Comparison of ENCODE assay signal across 13 cellular contexts in genomic region chr1:21929951-21930615, GRCh38. TPM values are rescaled to one million over a fixed set of nuclear protein-coding genes. Genes with fewer than 3 reads are reported as not detected.
A peak's percentile ranks its signal among the peaks of the same experiment; 100 is the strongest.
DNase-seq lines count a peak whose midpoint lies in the region; FAIRE-seq and TF ChIP-seq lines count a peak whose summit lies in the region.
"Had no signal": no experiment of that assay in that cellular context is flagged by ENCODE, and none has a peak within 500 bp of the region (broad histone marks: within the 10 kb centered on the region; RNA-seq: fewer than 3 reads in every experiment).

No MANE protein-coding gene starts in this region.

- no peaks in the 10 kb centered on the region for H3K9me3 Mint-ChIP-seq in mesothelial cell of epicardium

- TF ChIP-seq CTCF in Peyer's patch (IDR thresholded peaks at IDR 0.05), result no peak
- TF ChIP-seq CTCF in mesothelial cell of epicardium (IDR thresholded peaks at IDR 0.05; ENCODE audit: unreplicated experiment), result no peak
- no peak for TF ChIP-seq CTCF in testis (IDR thresholded peaks at IDR 0.05)

- H3K27me3 ChIP-seq in Peyer's patch, result no peaks in the 10 kb centered on the region
- no peaks in the 10 kb centered on the region for H3K27me3 ChIP-seq in duodenal mucosa (ENCODE audit: control insufficient read depth in 1 of 2, insufficient read depth in 2 of 2, low read length in 2 of 2)
- no peaks in the 10 kb centered on the region for H3K27me3 ChIP-seq in testis

- intact Hi-C loops in testis (cut with DNase I; ENCODE audit: low total_unique reads), result no loop called here

- H3K9ac ChIP-seq in duodenal mucosa (ENCODE audit: low read depth in 1 of 2, low read length in 2 of 2), result peak overlapping the region in 1 of 2 donors; percentile 29

- no peak for DNase-seq in Peyer's patch
- no peak for DNase-seq in mesothelial cell of epicardium (ENCODE audit: low spot score in 2 of 2, unreplicated experiment in 2 of 2)
- DNase-seq in testis, result peak; percentile 43
- no peak for DNase-seq in activated naive CD4-positive, alpha-beta T cell (lab: John Stamatoyannopoulos, UW)
- no peak for DNase-seq in HEK293T (ENCODE audit: extremely low spot score)
- no peak for DNase-seq in activated gamma-delta T cell treated with Interleukin-2 at 50 U/mL for 16 hours
- no peak for DNase-seq in GM12891 (ENCODE audit: insufficient read length, low spot score)
- DNase-seq: amygdala had no signal

- peak overlapping the region; percentile 67 for H3K27ac Mint-ChIP-seq in mesothelial cell of epicardium

- CTCF ChIA-PET in HEK293T (lab: Yijun Ruan, JAX), result no interaction called here

- H3K27me3 Mint-ChIP-seq in mesothelial cell of epicardium (ENCODE audit: low read depth), result no peaks in the 10 kb centered on the region

- no peak overlapping the region for H3K4me3 ChIP-seq in Peyer's patch
- H3K4me3 ChIP-seq in duodenal mucosa (ENCODE audit: low read depth in 1 of 2, low read length in 2 of 2), result no peak overlapping the region
- no peak overlapping the region for H3K4me3 ChIP-seq in testis

- no peaks in the 10 kb centered on the region for H3K9me3 ChIP-seq in Peyer's patch
- H3K9me3 ChIP-seq in duodenal mucosa (ENCODE audit: control insufficient read depth in 1 of 2, low read length in 2 of 2), result no peaks in the 10 kb centered on the region
- H3K9me3 ChIP-seq in testis, result no peaks in the 10 kb centered on the region

- H3K4me1 ChIP-seq in Peyer's patch, result peaks cover 0 to 89% (median 24%) of the 10 kb centered on the region in 4 donors
- H3K4me1 ChIP-seq in duodenal mucosa (ENCODE audit: control insufficient read depth in 1 of 2, insufficient read depth in 2 of 2, low read length in 2 of 2), result peaks cover 67 to 74% of the 10 kb centered on the region in 2 donors
- peaks cover 49% of the 10 kb centered on the region for H3K4me1 ChIP-seq in testis

- peaks cover 58% of the 10 kb centered on the region for H3K4me1 Mint-ChIP-seq in mesothelial cell of epicardium

- POLR2A ChIA-PET in HEK293T (lab: Yijun Ruan, JAX), result no interaction called here

- peak in 1 of 2 donors; percentile 24 for TF ChIP-seq POLR2A in Peyer's patch (IDR thresholded peaks at IDR 0.05)
- no peak for TF ChIP-seq POLR2A in testis (IDR thresholded peaks at IDR 0.05)
- TF ChIP-seq POLR2A in GM12891 (IDR thresholded peaks at IDR 0.05; ENCODE audit: low read depth, low read length), result no peak

- FAIRE-seq in GM12891 (lab: Jason Lieb, UNC), result no peak
- FAIRE-seq: G401.6 had no signal

- H3K36me3 ChIP-seq in Peyer's patch (no peaks in the 10 kb centered on the region), duodenal mucosa (ENCODE audit: control insufficient read depth in 1 of 2, insufficient read depth in 2 of 2, low read length in 2 of 2) (no peaks in the 10 kb centered on the region), testis (ENCODE audit: low read depth, missing control alignments) (no peaks in the 10 kb centered on the region)

- WGBS in testis, 2 donors, result 55 to 71% methylated on average over 8 to 10 of the region's 10 CpGs

- H3K27ac ChIP-seq in Peyer's patch, result peak overlapping the region; percentile 67 to 96 (median 84)
- H3K27ac ChIP-seq in duodenal mucosa (ENCODE audit: low read depth, low read length), result peak overlapping the region; percentile 47
- H3K27ac ChIP-seq in testis, result peak overlapping the region in 1 of 2 donors; percentile 84
- H3K27ac ChIP-seq: C4-2B had no signal

- H3K4me3 Mint-ChIP-seq in mesothelial cell of epicardium, result no peak overlapping the region

- H3K36me3 Mint-ChIP-seq in mesothelial cell of epicardium, result no peaks in the 10 kb centered on the region

TF ChIP-seq in HEK293T, 16 proteins besides CTCF, POLR2A, EP300 and RAD21:
- TF ChIP-seq ARNT (IDR thresholded peaks at IDR 0.05) (no peak), SP1 (IDR thresholded peaks at IDR 0.05) (no peak), FOXK2 (IDR thresholded peaks at IDR 0.05) (no peak), FOXM1 (IDR thresholded peaks at IDR 0.05; ENCODE audit: borderline replicate concordance) (no peak), L3MBTL2 (conservative IDR thresholded peaks at IDR 0.05) (no peak)

TF ChIP-seq in GM12891, 5 proteins besides CTCF, POLR2A, EP300 and RAD21:
- no peak for TF ChIP-seq POU2F2 (IDR thresholded peaks at IDR 0.05; ENCODE audit: low read depth, low read length)
- TF ChIP-seq PAX5 (IDR thresholded peaks at IDR 0.05; ENCODE audit: insufficient read depth, low read length, severe bottlenecking), result no peak
- no peak for TF ChIP-seq SPI1 (IDR thresholded peaks at IDR 0.05; ENCODE audit: low read depth, low read length)
- no peak for TF ChIP-seq POLR2AphosphoS5 (IDR thresholded peaks at IDR 0.05; ENCODE audit: low read depth, low read length)
- no peak for TF ChIP-seq TAF1 (IDR thresholded peaks at IDR 0.05; ENCODE audit: low read depth, low read length)

RNA-seq across cellular contexts. Expression of gene HSPG2, which starts 7.0 kb away (rescaled TPM):
- total RNA-seq in Peyer's patch (100 to 1,000 TPM in 3 of 4 donors, 10 to 100 TPM in 1; 68.7 to 199 (median 122) TPM), mesothelial cell of epicardium (221 to 226 TPM (median 221 TPM) in 3 replicates), testis (10 to 100 TPM; 51.8 to 54.2 TPM)
- polyA plus RNA-seq in testis (ENCODE audit: insufficient read depth, low read depth, low replicate concordance), result 72.1 TPM
- polyA plus RNA-seq in GM12891 (2012; ENCODE audit: low read depth, missing spikeins), result 5.2 TPM

RNA-seq across cellular contexts. Expression of gene CELA3B, which starts 46.7 kb away (rescaled TPM):
- total RNA-seq in Peyer's patch, result not detected
- not detected in 3 replicates for total RNA-seq in mesothelial cell of epicardium
- under 1 TPM in 1 of 2 donors, not detected in 1; 0.63 TPM for total RNA-seq in testis
- polyA plus RNA-seq in testis (ENCODE audit: insufficient read depth, low read depth, low replicate concordance), result 0.34 TPM
- not detected for polyA plus RNA-seq in GM12891 (2012; ENCODE audit: low read depth, missing spikeins)
- total RNA-seq: LHCN-M2, myocyte had no signal
